8 cellular contexts compared by ENCODE assay signal in the genomic region with DNA sequence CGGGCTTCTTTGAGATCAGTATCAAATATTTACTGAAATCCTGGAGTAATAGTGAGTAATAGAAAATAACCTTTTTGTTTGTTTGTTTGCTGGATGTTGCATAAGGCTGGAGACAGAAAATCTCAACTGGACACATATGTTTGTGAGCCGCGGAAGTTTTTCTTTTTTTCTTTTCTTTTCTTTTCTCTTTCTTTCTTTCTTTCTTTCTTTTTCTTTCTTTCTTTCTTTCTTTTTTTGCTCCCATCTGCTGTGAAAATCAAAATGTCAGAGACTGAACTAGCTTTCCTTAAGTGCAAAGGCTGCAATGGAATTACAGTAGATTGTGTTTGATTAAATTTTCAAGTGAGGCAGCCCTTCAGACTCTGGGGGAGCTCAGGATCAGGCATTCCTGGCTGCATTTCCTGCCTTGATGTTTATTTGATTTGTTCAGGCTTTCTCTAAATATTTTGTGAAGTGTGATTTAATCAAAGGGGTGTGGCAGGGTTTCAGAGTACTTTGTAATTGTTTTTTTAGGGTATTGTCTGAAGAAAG. TPM values are rescaled to one million over a fixed set of nuclear protein-coding genes. Genes with fewer than 3 reads are reported as not detected.
DNase-seq lines count a peak whose midpoint lies in the region; ATAC-seq and TF ChIP-seq lines count a peak whose summit lies in the region.

No MANE protein-coding gene starts in this region.

- H3K4me3 ChIP-seq in OCI-LY1 (ENCODE audit: low read depth, low read length, poor library complexity, severe bottlenecking) = peak overlapping the region; percentile 65

- no peaks in the 10 kb centered on the region for H3K9me3 ChIP-seq in OCI-LY1 (ENCODE audit: low read length)

- H3K4me3 Mint-ChIP-seq in endothelial cell (ENCODE audit: unreplicated experiment) (peak overlapping the region; percentile 74), osteocyte (ENCODE audit: unreplicated experiment) (peak overlapping the region; percentile 87)

- no peaks in the 10 kb centered on the region for H3K36me3 Mint-ChIP-seq in endothelial cell (ENCODE audit: low read depth, unreplicated experiment)
- H3K36me3 Mint-ChIP-seq in osteocyte (ENCODE audit: unreplicated experiment) = no peaks in the 10 kb centered on the region

- H3K36me3 ChIP-seq in OCI-LY1 (ENCODE audit: insufficient read depth, low read length) = no peaks in the 10 kb centered on the region

- ATAC-seq in GM21528 (IDR thresholded peaks at IDR 0.05; ENCODE audit: low FRiP score, unreplicated experiment) = no peak
- ATAC-seq in GM21717 (IDR thresholded peaks at IDR 0.05; ENCODE audit: unreplicated experiment) = no peak

- H3K27me3 Mint-ChIP-seq in endothelial cell (ENCODE audit: unreplicated experiment) (no peaks in the 10 kb centered on the region), osteocyte (ENCODE audit: unreplicated experiment) (peaks cover 50% of the 10 kb centered on the region)

- no peak overlapping the region; the same call in 1 of the 2 replicates for H3K9ac ChIP-seq in OCI-LY1 (ENCODE audit: low read length)

- H3F3A ChIP-seq in OCI-LY1 (ENCODE audit: insufficient read depth, low read length) = no peaks in the 10 kb centered on the region

- no peaks in the 10 kb centered on the region for H4K20me1 ChIP-seq in OCI-LY1 (ENCODE audit: insufficient read depth, low read length)

- H2AFZ ChIP-seq in OCI-LY1 (ENCODE audit: low read length) = no peak overlapping the region

- H3K9me2 ChIP-seq in OCI-LY1 (ENCODE audit: low read depth, low read length) = no peaks in the 10 kb centered on the region

- H3K4me2 ChIP-seq in OCI-LY1 (ENCODE audit: low read length) = peak overlapping the region; percentile 86

- H3K4me1 ChIP-seq in OCI-LY1 (ENCODE audit: insufficient read depth, low read length, severe bottlenecking) = peaks cover 5% of the 10 kb centered on the region

- H3K27ac ChIP-seq in OCI-LY1 (ENCODE audit: low read depth, low read length, poor library complexity, severe bottlenecking) = no peak overlapping the region

- H3K27ac Mint-ChIP-seq in endothelial cell (ENCODE audit: unreplicated experiment) (no peak overlapping the region), osteocyte (ENCODE audit: unreplicated experiment) (no peak overlapping the region)

- H3K79me2 ChIP-seq in OCI-LY1 (ENCODE audit: insufficient read depth, low read length) = no peaks in the 10 kb centered on the region

- no peaks in the 10 kb centered on the region for H3K9me3 Mint-ChIP-seq in endothelial cell (ENCODE audit: unreplicated experiment)
- H3K9me3 Mint-ChIP-seq in osteocyte (ENCODE audit: unreplicated experiment) = no peaks in the 10 kb centered on the region

- DNase-seq in EH (ENCODE audit: low read depth) = peak; percentile 45
- no peak for DNase-seq in endothelial cell (ENCODE audit: low spot score)
- DNase-seq in osteocyte (ENCODE audit: extremely low spot score, unreplicated experiment) = no peak
- DNase-seq in UCSD-AML1 (lab: John Stamatoyannopoulos, UW; ENCODE audit: unreplicated experiment) = no peak
- no peak for DNase-seq in DMS53 (lab: John Stamatoyannopoulos, UW)

- no peaks in the 10 kb centered on the region for H3K27me3 ChIP-seq in OCI-LY1 (ENCODE audit: insufficient read depth, low read length)

- no peak for TF ChIP-seq CTCF in OCI-LY1 (IDR thresholded peaks at IDR 0.05; ENCODE audit: low read length)
- TF ChIP-seq CTCF in endothelial cell (IDR thresholded peaks at IDR 0.05; ENCODE audit: unreplicated experiment) = no peak
- no peak for TF ChIP-seq CTCF in osteocyte (IDR thresholded peaks at IDR 0.05)

- H3K4me1 Mint-ChIP-seq in endothelial cell (ENCODE audit: unreplicated experiment) (peaks cover 4% of the 10 kb centered on the region), osteocyte (ENCODE audit: unreplicated experiment) (peaks cover 13% of the 10 kb centered on the region)

RNA-seq across cellular contexts. Expression of gene FRY, which starts 0.3 kb away (rescaled TPM):
- total RNA-seq in endothelial cell (ENCODE audit: unreplicated experiment) (4.5 TPM), osteocyte (1.1 and 2.0 TPM in 2 replicates)
